ENCODE assay signal across 24 cellular contexts in the genomic region with DNA sequence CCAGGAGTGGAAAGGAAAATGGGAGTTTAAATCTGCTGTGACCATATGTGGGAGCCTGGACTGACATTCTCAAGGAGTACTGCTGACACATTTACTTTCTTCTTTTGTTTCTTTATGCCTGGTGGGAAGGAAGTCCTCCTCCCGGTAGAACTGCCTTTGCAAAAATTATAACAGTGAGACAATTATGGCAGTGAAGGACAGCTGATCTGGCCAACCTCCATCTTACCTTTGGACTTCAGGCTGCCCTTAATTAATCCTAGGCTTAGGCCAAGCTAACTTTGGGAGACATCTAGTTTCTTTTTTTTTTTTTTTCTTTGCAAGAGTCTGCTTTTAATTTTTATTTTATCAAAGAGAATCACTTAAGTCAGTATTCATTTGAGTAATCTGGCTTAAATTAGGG.
DNase-seq lines count a peak whose midpoint lies in the region; ATAC-seq and TF ChIP-seq lines count a peak whose summit lies in the region.
"Had no signal": no experiment of that assay in that cellular context is flagged by ENCODE, and none has a peak within 500 bp of the region (broad histone marks: within the 10 kb centered on the region; RNA-seq: fewer than 3 reads in every experiment).

No MANE protein-coding gene starts in this region.

- peak; percentile 62 for ATAC-seq in left colon
- no peak for ATAC-seq in HG03025 (IDR thresholded peaks at IDR 0.05; ENCODE audit: low FRiP score, unreplicated experiment)
- no peak for ATAC-seq in foreskin keratinocyte
- ATAC-seq in activated CD8-positive, alpha-beta memory T cell treated with anti-CD3 and anti-CD28 coated beads, Interleukin-2, amount 10 ng/mL, durations not matched to agents 7 days and 5 days = no peak
- ATAC-seq: HepG2 had no signal

- no peaks in the 10 kb centered on the region for H3K27me3 ChIP-seq in BLaER1 treated with 17β-estradiol and CSF1 and Interleukin-3, amounts not matched to agents 10 nM and 100 nM
- H3K27me3 ChIP-seq in MM.1S (replicated peaks; ENCODE audit: insufficient read depth, low read length) = no peaks in the 10 kb centered on the region
- no peaks in the 10 kb centered on the region for H3K27me3 ChIP-seq in foreskin keratinocyte

- intact Hi-C loops in left colon (cut with DNase I, micrococcal nuclease) = no loop called here

- H3K9me2 ChIP-seq in MM.1S (replicated peaks; ENCODE audit: insufficient read depth, low read length) = no peaks in the 10 kb centered on the region

- peaks cover 47 to 75% (median 63%) of the 10 kb centered on the region in 10 experiments for H3K4me1 ChIP-seq in BLaER1 treated with 17β-estradiol and CSF1 and Interleukin-3, amounts not matched to agents 10 nM and 100 nM
- H3K4me1 ChIP-seq in MM.1S (ENCODE audit: low read length) = peaks cover 74% of the 10 kb centered on the region
- peaks cover 12% of the 10 kb centered on the region for H3K4me1 ChIP-seq in foreskin keratinocyte

- no peaks in the 10 kb centered on the region for H4K20me1 ChIP-seq in BLaER1 treated with 17β-estradiol and CSF1 and Interleukin-3, amounts not matched to agents 10 nM and 100 nM
- no peaks in the 10 kb centered on the region for H4K20me1 ChIP-seq in MM.1S (ENCODE audit: insufficient read depth, low read length)

- H3K36me3 ChIP-seq in BLaER1 treated with 17β-estradiol and CSF1 and Interleukin-3, amounts not matched to agents 10 nM and 100 nM = no peaks in the 10 kb centered on the region
- no peaks in the 10 kb centered on the region for H3K36me3 ChIP-seq in MM.1S (replicated peaks; ENCODE audit: insufficient read depth, low read length)

- TF ChIP-seq CTCF in MM.1S (IDR thresholded peaks at IDR 0.05; ENCODE audit: low read length) (no peak), foreskin keratinocyte (conservative IDR thresholded peaks at IDR 0.05) (no peak)

- peak overlapping the region; percentile 77 to 90 (median 83); a peak in 21 of 22 replicates for H3K4me2 ChIP-seq in BLaER1 treated with 17β-estradiol and CSF1 and Interleukin-3, amounts not matched to agents 10 nM and 100 nM
- 0 out of 2 replicates have a peak overlapping the region, but pooled peaks have one; percentile 7 for H3K4me2 ChIP-seq in MM.1S (ENCODE audit: low read depth, low read length)

- peaks cover 38% of the 10 kb centered on the region for H3F3A ChIP-seq in MM.1S (ENCODE audit: insufficient read depth, low read length)

- peaks cover 67% of the 10 kb centered on the region for H3K4me1 Mint-ChIP-seq in activated CD4-positive, alpha-beta T cell treated with anti-CD3 and anti-CD28 coated beads, Interleukin-2, amount 10 ng/mL, durations not matched to agents 7 days and 5 days
- peaks cover 61% of the 10 kb centered on the region for H3K4me1 Mint-ChIP-seq in activated CD8-positive, alpha-beta memory T cell treated with anti-CD3 and anti-CD28 coated beads, Interleukin-2, amount 10 ng/mL, durations not matched to agents 7 days and 5 days

- H3K79me2 ChIP-seq in MM.1S (ENCODE audit: low read length) = no peaks in the 10 kb centered on the region

- no peak overlapping the region for H3K4me3 ChIP-seq in BLaER1 treated with 17β-estradiol and CSF1 and Interleukin-3, amounts not matched to agents 10 nM and 100 nM
- no peak overlapping the region for H3K4me3 ChIP-seq in MM.1S (ENCODE audit: low read length)

- H3K9ac ChIP-seq in BLaER1 treated with 17β-estradiol and CSF1 and Interleukin-3, amounts not matched to agents 10 nM and 100 nM = no peak overlapping the region
- H3K9ac ChIP-seq in MM.1S (ENCODE audit: low read length) = no peak overlapping the region

- CTCF ChIA-PET in activated CD4-positive, alpha-beta T cell treated with anti-CD3 and anti-CD28 coated beads, Interleukin-2, amount 10 ng/mL, durations not matched to agents 7 days and 5 days (lab: Charles Lee) = interaction anchor here (1.8 kb wide), 1 partner anchor 20 kb away, joined by 5 read pairs; no protein-coding TSS in a partner anchor
- CTCF ChIA-PET in activated CD8-positive, alpha-beta memory T cell treated with anti-CD3 and anti-CD28 coated beads, Interleukin-2, amount 10 ng/mL, durations not matched to agents 7 days and 5 days (lab: Charles Lee) = interaction anchor here (0.7 kb wide), 1 partner anchor 766 kb away, joined by 3 read pairs; no protein-coding TSS in a partner anchor

- no peaks in the 10 kb centered on the region for H3K9me3 Mint-ChIP-seq in activated CD4-positive, alpha-beta T cell treated with anti-CD3 and anti-CD28 coated beads, Interleukin-2, amount 10 ng/mL, durations not matched to agents 7 days and 5 days
- H3K9me3 Mint-ChIP-seq in activated CD8-positive, alpha-beta memory T cell treated with anti-CD3 and anti-CD28 coated beads, Interleukin-2, amount 10 ng/mL, durations not matched to agents 7 days and 5 days (ENCODE audit: low read depth) = no peaks in the 10 kb centered on the region
- H3K9me3 Mint-ChIP-seq: H9 had no signal

- POLR2A ChIA-PET in activated CD4-positive, alpha-beta T cell treated with anti-CD3 and anti-CD28 coated beads, Interleukin-2, amount 10 ng/mL, durations not matched to agents 7 days and 5 days (lab: Charles Lee) = no interaction called here

- no peak overlapping the region for H3K4me3 Mint-ChIP-seq in activated CD4-positive, alpha-beta T cell treated with anti-CD3 and anti-CD28 coated beads, Interleukin-2, amount 10 ng/mL, durations not matched to agents 7 days and 5 days
- no peak overlapping the region for H3K4me3 Mint-ChIP-seq in activated CD8-positive, alpha-beta memory T cell treated with anti-CD3 and anti-CD28 coated beads, Interleukin-2, amount 10 ng/mL, durations not matched to agents 7 days and 5 days
- H3K4me3 Mint-ChIP-seq: H9 had no signal

- peak overlapping the region in 6 of 11 experiments; percentile 5 to 85 (median 27); a peak in 7 of 22 replicates for H3K27ac ChIP-seq in BLaER1 treated with 17β-estradiol and CSF1 and Interleukin-3, amounts not matched to agents 10 nM and 100 nM
- H3K27ac ChIP-seq in MM.1S (ENCODE audit: low read length) (peak overlapping the region; percentile 99; the same call in 1 of the 2 replicates), foreskin keratinocyte (no peak overlapping the region)
- H3K27ac ChIP-seq: 22Rv1, C4-2B, HL-60 had no signal

- peak overlapping the region; percentile 67 for H2AFZ ChIP-seq in MM.1S (ENCODE audit: low read length)

- H3K27ac Mint-ChIP-seq in activated CD4-positive, alpha-beta T cell treated with anti-CD3 and anti-CD28 coated beads, Interleukin-2, amount 10 ng/mL, durations not matched to agents 7 days and 5 days = peak overlapping the region; percentile 65
- no peak overlapping the region for H3K27ac Mint-ChIP-seq in activated CD8-positive, alpha-beta memory T cell treated with anti-CD3 and anti-CD28 coated beads, Interleukin-2, amount 10 ng/mL, durations not matched to agents 7 days and 5 days
- H3K27ac Mint-ChIP-seq: H9 had no signal

- H3K36me3 Mint-ChIP-seq in activated CD4-positive, alpha-beta T cell treated with anti-CD3 and anti-CD28 coated beads, Interleukin-2, amount 10 ng/mL, durations not matched to agents 7 days and 5 days (ENCODE audit: low read depth) = peaks cover 4% of the 10 kb centered on the region
- peaks cover 2% of the 10 kb centered on the region for H3K36me3 Mint-ChIP-seq in activated CD8-positive, alpha-beta memory T cell treated with anti-CD3 and anti-CD28 coated beads, Interleukin-2, amount 10 ng/mL, durations not matched to agents 7 days and 5 days

- no peaks in the 10 kb centered on the region for H3K27me3 Mint-ChIP-seq in activated CD4-positive, alpha-beta T cell treated with anti-CD3 and anti-CD28 coated beads, Interleukin-2, amount 10 ng/mL, durations not matched to agents 7 days and 5 days
- no peaks in the 10 kb centered on the region for H3K27me3 Mint-ChIP-seq in activated CD8-positive, alpha-beta memory T cell treated with anti-CD3 and anti-CD28 coated beads, Interleukin-2, amount 10 ng/mL, durations not matched to agents 7 days and 5 days

- no peak for DNase-seq in activated CD4-positive, alpha-beta T cell treated with anti-CD3 and anti-CD28 coated beads, Interleukin-2, amount 10 ng/mL, durations not matched to agents 7 days and 5 days
- no peak for DNase-seq in activated CD4-positive, alpha-beta T cell treated with anti-CD3 and anti-CD28 coated beads for 4 hours
- DNase-seq in MM.1S = no peak
- DNase-seq in left colon = no peak
- DNase-seq in foreskin keratinocyte = no peak
- no peak for DNase-seq in activated CD8-positive, alpha-beta memory T cell treated with anti-CD3 and anti-CD28 coated beads, Interleukin-2, amount 10 ng/mL, durations not matched to agents 7 days and 5 days
- DNase-seq: ACHN, DMS79, H9, KBM-7, NCI-H1105, NCI-H146, NCI-H2081, NCI-H2171, NCI-H524 treated with DMSO at 0.1 percent for 48 hours, NCI-H82, Right ventricle myocardium superior, SW 1271 had no signal

- H3K9me3 ChIP-seq in BLaER1 treated with 17β-estradiol and CSF1 and Interleukin-3, amounts not matched to agents 10 nM and 100 nM (replicated peaks in 1 of 11) = peaks cover 7 to 19% (median 12%) of the 10 kb centered on the region in 11 experiments; a peak in 18 of 22 replicates
- H3K9me3 ChIP-seq in MM.1S (replicated peaks; ENCODE audit: insufficient read depth, low read length) = no peaks in the 10 kb centered on the region
